ENCODE assay signal across 1 cellular context in genomic region chr20:32847964-32848363, GRCh38.
TF ChIP-seq lines count a peak whose summit lies in the region.

No MANE protein-coding gene starts in this region.

TF ChIP-seq in WTC11, 78 proteins besides CTCF, POLR2A, EP300 and RAD21:
- TF ChIP-seq, protein P1, sequence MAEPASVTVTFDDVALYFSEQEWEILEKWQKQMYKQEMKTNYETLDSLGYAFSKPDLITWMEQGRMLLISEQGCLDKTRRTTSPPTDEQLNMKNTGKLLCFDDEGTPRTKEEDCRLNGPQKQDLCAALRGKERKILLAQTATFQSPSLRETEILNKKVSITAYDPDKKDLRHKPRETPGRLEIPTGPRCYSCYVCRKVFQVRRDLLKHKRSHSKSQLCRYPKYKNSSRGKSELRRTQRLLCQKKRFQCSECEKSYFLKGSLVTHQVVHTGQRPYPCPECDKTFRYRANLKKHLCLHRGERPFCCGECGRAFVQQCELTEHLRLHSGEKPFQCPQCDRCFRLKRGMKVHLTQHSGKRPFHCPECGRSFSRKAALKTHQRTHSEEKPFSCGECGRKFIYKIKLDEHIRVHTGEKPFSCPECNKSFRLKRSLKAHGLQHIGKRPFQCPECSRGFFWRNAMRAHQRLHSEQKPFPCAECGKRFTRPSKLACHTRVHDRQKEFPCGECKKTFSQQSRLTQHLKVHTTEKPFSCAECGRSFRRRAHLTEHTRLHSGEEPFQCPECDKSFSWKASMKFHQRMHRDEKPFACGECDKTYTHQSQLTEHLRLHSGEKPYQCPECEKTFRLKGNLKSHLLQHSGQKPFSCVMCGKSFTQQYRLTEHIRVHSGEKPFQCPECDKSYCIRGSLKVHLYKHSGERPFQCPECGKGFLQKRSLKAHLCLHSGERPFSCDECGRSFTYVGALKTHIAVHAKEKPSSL (CRISPR knock-in tag; conservative IDR thresholded peaks at IDR 0.05), result no peak
- peak; percentile 61; the same call in 1 of the 2 replicates for TF ChIP-seq ZNF121 (CRISPR knock-in tag; IDR thresholded peaks at IDR 0.05)
- TF ChIP-seq SMAD3 (CRISPR knock-in tag; IDR thresholded peaks at IDR 0.05; ENCODE audit: borderline replicate concordance), result no peak
TF ChIP-seq in WTC11: peak in this region for 1.
